Comparison of ENCODE assay signal across 17 cellular contexts in the genomic region with DNA sequence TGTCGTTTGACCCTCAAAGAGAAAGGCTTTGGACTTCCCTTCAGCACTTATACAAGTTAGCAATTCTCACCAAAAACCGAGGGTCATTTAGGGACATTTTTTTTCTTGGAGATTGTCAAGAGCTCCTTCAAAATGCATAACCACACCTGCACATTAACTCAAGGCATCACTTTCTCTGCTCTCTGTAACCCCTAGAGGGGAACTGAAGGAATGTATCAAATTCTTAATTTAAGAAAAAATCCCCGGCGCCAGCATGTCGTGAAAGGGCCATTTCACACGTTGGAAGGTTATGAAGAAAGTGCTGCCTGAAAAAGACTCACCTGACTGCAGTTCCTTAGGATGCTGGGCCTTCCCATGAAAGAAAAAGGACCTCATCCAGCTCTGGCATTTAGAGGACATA.
DNase-seq lines count a peak whose midpoint lies in the region; ATAC-seq and TF ChIP-seq lines count a peak whose summit lies in the region.
"Had no signal": no experiment of that assay in that cellular context is flagged by ENCODE, and none has a peak within 500 bp of the region (broad histone marks: within the 10 kb centered on the region; RNA-seq: fewer than 3 reads in every experiment).

No MANE protein-coding gene starts in this region.

- H3F3A ChIP-seq in neural cell (ENCODE audit: insufficient read depth, low read length, poor library complexity, severe bottlenecking), result no peaks in the 10 kb centered on the region

- intact Hi-C loops in sigmoid colon (cut with DNase I), result no loop called here

- no peak overlapping the region for H2AFZ ChIP-seq in neural cell (ENCODE audit: low read depth, low read length)
- H2AFZ ChIP-seq: PC-9 had no signal

- H3K27ac ChIP-seq in neural cell (ENCODE audit: low read length), result no peak overlapping the region
- H3K27ac ChIP-seq in sigmoid colon, result no peak overlapping the region
- H3K27ac ChIP-seq: 22Rv1, PC-9 had no signal

- no peak overlapping the region for H3K4me3 ChIP-seq in Jurkat, Clone E6-1 (ENCODE audit: low read length)
- H3K4me3 ChIP-seq in neural cell (ENCODE audit: low read length), result no peak overlapping the region
- no peak overlapping the region for H3K4me3 ChIP-seq in sigmoid colon
- H3K4me3 ChIP-seq: PC-9 had no signal

- H3K36me3 ChIP-seq in neural cell (ENCODE audit: insufficient read depth, low read length), result no peaks in the 10 kb centered on the region
- H3K36me3 ChIP-seq in sigmoid colon, result no peaks in the 10 kb centered on the region

- H3K27me3 ChIP-seq in neural cell (ENCODE audit: insufficient read depth, low read depth, low read length) (no peaks in the 10 kb centered on the region), sigmoid colon (no peaks in the 10 kb centered on the region)

- DNase-seq in DMS 273 (lab: John Stamatoyannopoulos, UW; ENCODE audit: unreplicated experiment) (peak; percentile 21), DMS 273 treated with DMSO at 0.1 percent for 48 hours (lab: John Stamatoyannopoulos, UW) (no peak), RPMI8226 (peak; percentile 31), sigmoid colon (no peak), UCSD-AML1 (lab: John Stamatoyannopoulos, UW; ENCODE audit: unreplicated experiment) (no peak)
- DNase-seq in Jurkat, Clone E6-1 (ENCODE audit: low read depth, low spot score), result peak; percentile 4
- DNase-seq: Calu3; CD4-positive, alpha-beta T cell; NCI-H1436 treated with DMSO at 0.1 percent for 48 hours; NCI-H2081; NCI-H446; NCI-H69; NK-92 treated with Interleukin-12 subunit alpha and Interleukin-12 subunit beta, amount 100 ng/mL, for 24 hours; PC-9 had no signal

- ATAC-seq in HG02678 (IDR thresholded peaks at IDR 0.05; ENCODE audit: unreplicated experiment), result no peak

- 32 to 53% methylated on average over 6 of the region's 6 CpGs for WGBS in sigmoid colon, 2 donors

- no peak overlapping the region for H3K9ac ChIP-seq in neural cell (ENCODE audit: low read length)

- no peaks in the 10 kb centered on the region for H3K9me3 ChIP-seq in neural cell (ENCODE audit: low read length)
- no peaks in the 10 kb centered on the region for H3K9me3 ChIP-seq in sigmoid colon

- H3K9me2 ChIP-seq in neural cell (ENCODE audit: insufficient read depth, low read length), result no peaks in the 10 kb centered on the region

- no peak for TF ChIP-seq EP300 in neural cell (conservative IDR thresholded peaks at IDR 0.05; ENCODE audit: poor library complexity, severe bottlenecking)
- no peak for TF ChIP-seq EP300 in sigmoid colon (IDR thresholded peaks at IDR 0.05)

- no peaks in the 10 kb centered on the region for H3K79me2 ChIP-seq in neural cell (replicated peaks; ENCODE audit: insufficient read depth, low read length)

- H4K20me1 ChIP-seq in neural cell (ENCODE audit: insufficient read depth), result no peaks in the 10 kb centered on the region

- TF ChIP-seq RAD21 in neural cell (conservative IDR thresholded peaks at IDR 0.05), result no peak

- TF ChIP-seq POLR2A in sigmoid colon (IDR thresholded peaks at IDR 0.05), result no peak

- no peak overlapping the region for H3K4me2 ChIP-seq in neural cell (ENCODE audit: low read length)
- H3K4me2 ChIP-seq: PC-9 had no signal

- no peaks in the 10 kb centered on the region for H3K4me1 ChIP-seq in sigmoid colon

- peak; percentile 13 for TF ChIP-seq CTCF in neural cell (IDR thresholded peaks at IDR 0.05; ENCODE audit: poor library complexity, severe bottlenecking)
- no peak for TF ChIP-seq CTCF in sigmoid colon (IDR thresholded peaks at IDR 0.05)

TF ChIP-seq in neural cell, 6 proteins besides CTCF, POLR2A, EP300 and RAD21:
- no peak for TF ChIP-seq POLR2AphosphoS5 (IDR thresholded peaks at IDR 0.05)
TF ChIP-seq in neural cell: peak in this region for 0.

Comparison
In these comparisons a context has a peak if more than half of its experiments do, and no peak if none do; other contexts are left out.
1. DNase-seq: peak in DMS 273 (single experiment), Jurkat, Clone E6-1 (single experiment) and RPMI8226 (single experiment); none in DMS 273 treated with DMSO at 0.1 percent for 48 hours (single experiment), sigmoid colon (single experiment) and UCSD-AML1 (single experiment).